In the genomic region with DNA sequence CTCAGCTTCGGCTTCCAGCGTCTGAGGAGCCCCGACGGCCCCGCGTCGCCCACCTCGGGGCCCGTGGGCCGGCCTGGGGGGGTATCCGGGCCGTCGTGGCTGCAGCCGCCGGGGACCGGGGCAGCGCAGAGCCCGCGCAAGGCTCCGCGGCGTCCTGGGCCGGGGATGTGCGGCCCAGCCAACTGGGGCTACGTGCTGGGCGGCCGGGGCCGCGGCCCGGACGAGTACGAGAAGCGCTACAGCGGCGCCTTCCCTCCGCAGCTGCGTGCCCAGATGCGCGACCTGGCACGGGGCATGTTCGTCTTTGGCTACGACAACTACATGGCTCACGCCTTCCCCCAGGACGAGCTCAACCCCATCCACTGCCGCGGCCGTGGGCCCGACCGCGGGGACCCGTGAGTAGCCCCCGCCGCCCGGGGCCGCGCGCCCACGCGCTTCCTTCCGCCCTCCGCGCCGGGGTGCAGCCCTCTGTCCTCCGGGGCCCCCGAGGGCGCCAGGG, we compare ENCODE assay signal across 8 cellular contexts. TPM values are rescaled to one million over a fixed set of nuclear protein-coding genes. Genes with fewer than 3 reads are reported as not detected.
DNase-seq lines count a peak whose midpoint lies in the region; ATAC-seq and TF ChIP-seq lines count a peak whose summit lies in the region.

No MANE protein-coding gene starts in this region.

- peak overlapping the region; percentile 99 for H3K4me3 ChIP-seq in OCI-LY1 (ENCODE audit: low read depth, low read length, poor library complexity, severe bottlenecking)
- peak overlapping the region; percentile 77 to 83 for H3K4me3 ChIP-seq in gastroesophageal sphincter
- peak overlapping the region; percentile 90 to 97 for H3K4me3 ChIP-seq in neutrophil (ENCODE audit: low read depth in 1 of 2, low read length in 1 of 2)

- no peaks in the 10 kb centered on the region for H4K20me1 ChIP-seq in OCI-LY1 (ENCODE audit: insufficient read depth, low read length)

- no peak for TF ChIP-seq POLR2A in gastroesophageal sphincter (IDR thresholded peaks at IDR 0.05)

- H3K9ac ChIP-seq in OCI-LY1 (ENCODE audit: low read length), result peak overlapping the region; percentile 98

- 0% methylated on average over 4 of the region's 66 CpGs; no CpG with 5 or more reads in 1 of the 2 donors for WGBS in gastroesophageal sphincter (ENCODE audit: low coverage in 1 of 2), 2 donors

- H3K27me3 ChIP-seq in OCI-LY1 (ENCODE audit: insufficient read depth, low read length), result no peaks in the 10 kb centered on the region
- H3K27me3 ChIP-seq in gastroesophageal sphincter, result no peaks in the 10 kb centered on the region
- no peaks in the 10 kb centered on the region for H3K27me3 ChIP-seq in neutrophil

- no peak overlapping the region for H2AFZ ChIP-seq in OCI-LY1 (ENCODE audit: low read length)

- DNase-seq in activated gamma-delta T cell treated with Interleukin-2 at 50 U/mL for 16 hours (peak; percentile 56), T1000 (lab: John Stamatoyannopoulos, UW) (no peak), NCI-H2107 treated with DMSO at 0.1 percent for 48 hours (lab: John Stamatoyannopoulos, UW; ENCODE audit: unreplicated experiment) (no peak)

- peak; percentile 4 for ATAC-seq in GM18517 (IDR thresholded peaks at IDR 0.05; ENCODE audit: unreplicated experiment)
- peak; percentile 20 for ATAC-seq in HG02642 (IDR thresholded peaks at IDR 0.05; ENCODE audit: poor library complexity, unreplicated experiment)
- peak; percentile 46 for ATAC-seq in gastroesophageal sphincter

- H3K36me3 ChIP-seq in OCI-LY1 (ENCODE audit: insufficient read depth, low read length) (peaks cover 4% of the 10 kb centered on the region; the same call in 1 of the 2 replicates), gastroesophageal sphincter (peaks cover 0 to 9% of the 10 kb centered on the region in 2 donors), neutrophil (no peaks in the 10 kb centered on the region)

- peak overlapping the region; percentile 76 for H3K4me2 ChIP-seq in OCI-LY1 (ENCODE audit: low read length)

- peaks cover 8% of the 10 kb centered on the region; the same call in 1 of the 2 replicates for H3F3A ChIP-seq in OCI-LY1 (ENCODE audit: insufficient read depth, low read length)

- peaks cover 54% of the 10 kb centered on the region for H3K79me2 ChIP-seq in OCI-LY1 (ENCODE audit: insufficient read depth, low read length)

- TF ChIP-seq CTCF in OCI-LY1 (IDR thresholded peaks at IDR 0.05; ENCODE audit: low read length) (no peak), gastroesophageal sphincter (IDR thresholded peaks at IDR 0.05) (no peak), neutrophil (IDR thresholded peaks at IDR 0.05) (no peak)

- H3K4me1 ChIP-seq in OCI-LY1 (ENCODE audit: insufficient read depth, low read length, severe bottlenecking) (peaks cover 69% of the 10 kb centered on the region), gastroesophageal sphincter (peaks cover 4 to 56% (median 14%) of the 10 kb centered on the region in 3 donors), neutrophil (ENCODE audit: control insufficient read depth in 1 of 2, insufficient read depth in 1 of 2, low read depth in 1 of 2, low read length in 1 of 2) (peaks cover 88 to 92% of the 10 kb centered on the region in 2 experiments)

- TF ChIP-seq EP300 in gastroesophageal sphincter (IDR thresholded peaks at IDR 0.05), result no peak

- H3K27ac ChIP-seq in OCI-LY1 (ENCODE audit: low read depth, low read length, poor library complexity, severe bottlenecking) (peak overlapping the region; percentile 94), gastroesophageal sphincter (peak overlapping the region; percentile 84 to 98 (median 90)), neutrophil (peak overlapping the region; percentile 99)

- H3K9me3 ChIP-seq in OCI-LY1 (ENCODE audit: low read length) (no peaks in the 10 kb centered on the region), gastroesophageal sphincter (no peaks in the 10 kb centered on the region), neutrophil (no peaks in the 10 kb centered on the region)

- H3K9me2 ChIP-seq in OCI-LY1 (ENCODE audit: low read depth, low read length), result no peaks in the 10 kb centered on the region

RNA-seq across cellular contexts. Expression of a gene that starts 0.5 kb away (rescaled TPM):
- 10 to 100 TPM; 18.4 to 41.7 (median 35.8) TPM for total RNA-seq in gastroesophageal sphincter
